Comparison of ENCODE assay signal across 1 cellular context in the genomic region with DNA sequence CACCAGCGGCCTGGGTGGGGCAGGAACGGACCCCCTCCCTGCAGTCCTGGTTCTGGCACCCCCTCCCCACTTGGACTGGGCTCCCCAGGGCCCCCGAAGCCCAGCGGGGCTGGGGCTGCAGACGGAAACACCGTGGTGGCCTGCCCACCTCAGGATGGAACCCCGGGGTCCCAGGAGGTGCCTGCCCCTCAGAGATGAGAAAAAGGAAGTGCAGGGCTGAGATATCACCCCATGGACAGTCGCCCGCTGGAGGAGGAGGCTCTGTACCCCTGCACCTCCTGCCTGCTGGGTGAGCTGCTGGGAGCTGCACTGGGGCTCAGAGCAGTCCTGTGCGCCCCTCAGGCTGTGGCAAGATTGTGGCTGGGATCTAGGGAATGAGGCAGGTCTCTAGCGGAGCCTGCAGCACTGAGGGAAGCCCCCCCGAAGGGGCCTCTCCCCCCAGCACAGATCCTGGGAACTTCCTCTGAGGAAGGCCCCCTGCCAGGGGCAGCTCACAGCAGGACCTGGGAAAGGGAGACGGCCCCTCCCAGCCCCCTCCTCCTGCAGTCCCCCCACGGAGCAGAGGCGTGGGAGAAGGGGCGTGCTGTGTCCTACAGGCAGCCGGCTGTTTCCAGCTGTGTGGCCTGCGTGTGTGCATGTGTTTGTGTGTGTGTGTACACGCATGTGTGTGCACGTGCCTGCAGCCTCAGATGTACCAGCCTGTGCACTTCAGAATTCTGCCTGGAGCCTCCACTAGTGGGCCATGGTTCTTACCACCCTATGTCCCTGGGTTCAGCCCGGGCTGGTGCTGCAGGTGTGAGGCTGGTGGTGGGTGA.
TF ChIP-seq lines count a peak whose summit lies in the region.

No MANE protein-coding gene starts in this region.

TF ChIP-seq in H1, 55 proteins besides CTCF, POLR2A, EP300 and RAD21:
- TF ChIP-seq CHD1 (IDR thresholded peaks at IDR 0.05; ENCODE audit: low read depth, low read length) (no peak), TBP (IDR thresholded peaks at IDR 0.05; ENCODE audit: low read depth, low read length) (no peak), KDM1A (IDR thresholded peaks at IDR 0.05; ENCODE audit: borderline replicate concordance, low read length) (no peak), SP1 (IDR thresholded peaks at IDR 0.05; ENCODE audit: low read depth, low read length) (no peak), ZNF274 (IDR thresholded peaks at IDR 0.05; ENCODE audit: borderline replicate concordance, extremely low read depth, low read length) (no peak), BACH1 (IDR thresholded peaks at IDR 0.05; ENCODE audit: low read length) (no peak), RXRA (IDR thresholded peaks at IDR 0.05; ENCODE audit: insufficient read depth, low read depth, low read length) (no peak), GTF2F1 (IDR thresholded peaks at IDR 0.05; ENCODE audit: borderline replicate concordance, low read depth, low read length) (no peak)
- TF ChIP-seq, protein P1, sequence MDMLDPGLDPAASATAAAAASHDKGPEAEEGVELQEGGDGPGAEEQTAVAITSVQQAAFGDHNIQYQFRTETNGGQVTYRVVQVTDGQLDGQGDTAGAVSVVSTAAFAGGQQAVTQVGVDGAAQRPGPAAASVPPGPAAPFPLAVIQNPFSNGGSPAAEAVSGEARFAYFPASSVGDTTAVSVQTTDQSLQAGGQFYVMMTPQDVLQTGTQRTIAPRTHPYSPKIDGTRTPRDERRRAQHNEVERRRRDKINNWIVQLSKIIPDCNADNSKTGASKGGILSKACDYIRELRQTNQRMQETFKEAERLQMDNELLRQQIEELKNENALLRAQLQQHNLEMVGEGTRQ (IDR thresholded peaks at IDR 0.05; ENCODE audit: low read length), result no peak
- TF ChIP-seq, protein P2, sequence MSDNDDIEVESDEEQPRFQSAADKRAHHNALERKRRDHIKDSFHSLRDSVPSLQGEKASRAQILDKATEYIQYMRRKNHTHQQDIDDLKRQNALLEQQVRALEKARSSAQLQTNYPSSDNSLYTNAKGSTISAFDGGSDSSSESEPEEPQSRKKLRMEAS (IDR thresholded peaks at IDR 0.05), result no peak
